13 cellular contexts compared by ENCODE assay signal in genomic region chr12:44839785-44840184, GRCh38. TPM values are rescaled to one million over a fixed set of nuclear protein-coding genes. Genes with fewer than 3 reads are reported as not detected.
DNase-seq lines count a peak whose midpoint lies in the region; ATAC-seq and FAIRE-seq lines count a peak whose summit lies in the region.
"Had no signal": no experiment of that assay in that cellular context is flagged by ENCODE, and none has a peak within 500 bp of the region (broad histone marks: within the 10 kb centered on the region; RNA-seq: fewer than 3 reads in every experiment).

No MANE protein-coding gene starts in this region.

- no peaks in the 10 kb centered on the region for H3K9me3 ChIP-seq in T-helper 17 cell (ENCODE audit: control insufficient read depth, low read length, poor library complexity, severe bottlenecking)

- no peak for ATAC-seq in T-helper 17 cell
- peak; percentile 24 for ATAC-seq in stimulated activated naive CD8-positive, alpha-beta T cell treated with anti-CD3 and anti-CD28 coated beads, Interleukin-15, amount 100 ng/mL, for 72 hours

- no peak for FAIRE-seq in frontal cortex (lab: Jason Lieb, UNC)

- no peaks in the 10 kb centered on the region for H3K27me3 Mint-ChIP-seq in activated naive CD4-positive, alpha-beta T cell treated with anti-CD3 and anti-CD28 coated beads for 36 hours (ENCODE audit: low read depth)
- no peaks in the 10 kb centered on the region for H3K27me3 Mint-ChIP-seq in T-helper 17 cell
- no peaks in the 10 kb centered on the region for H3K27me3 Mint-ChIP-seq in activated naive CD8-positive, alpha-beta T cell
- H3K27me3 Mint-ChIP-seq in stimulated activated naive CD8-positive, alpha-beta T cell treated with anti-CD3 and anti-CD28 coated beads, Interleukin-15, amount 100 ng/mL, for 72 hours = no peaks in the 10 kb centered on the region

- no peaks in the 10 kb centered on the region for H3K9me3 Mint-ChIP-seq in activated naive CD4-positive, alpha-beta T cell treated with anti-CD3 and anti-CD28 coated beads for 36 hours
- H3K9me3 Mint-ChIP-seq in activated naive CD8-positive, alpha-beta T cell (ENCODE audit: low read depth) = no peaks in the 10 kb centered on the region
- H3K9me3 Mint-ChIP-seq in stimulated activated naive CD8-positive, alpha-beta T cell treated with anti-CD3 and anti-CD28 coated beads, Interleukin-15, amount 100 ng/mL, for 72 hours = no peaks in the 10 kb centered on the region

- H3K36me3 Mint-ChIP-seq in activated naive CD4-positive, alpha-beta T cell treated with anti-CD3 and anti-CD28 coated beads for 36 hours (ENCODE audit: low read depth) = peaks cover 2% of the 10 kb centered on the region
- H3K36me3 Mint-ChIP-seq in T-helper 17 cell (ENCODE audit: low read depth) = peaks cover 2% of the 10 kb centered on the region
- peaks cover 12% of the 10 kb centered on the region for H3K36me3 Mint-ChIP-seq in activated naive CD8-positive, alpha-beta T cell

- peaks cover 77% of the 10 kb centered on the region for H3K4me1 Mint-ChIP-seq in activated naive CD4-positive, alpha-beta T cell treated with anti-CD3 and anti-CD28 coated beads for 36 hours (ENCODE audit: low read depth)
- peaks cover 45% of the 10 kb centered on the region for H3K4me1 Mint-ChIP-seq in T-helper 17 cell
- peaks cover 94% of the 10 kb centered on the region for H3K4me1 Mint-ChIP-seq in activated naive CD8-positive, alpha-beta T cell (ENCODE audit: low read depth)
- peaks cover 83% of the 10 kb centered on the region for H3K4me1 Mint-ChIP-seq in stimulated activated naive CD8-positive, alpha-beta T cell treated with anti-CD3 and anti-CD28 coated beads, Interleukin-15, amount 100 ng/mL, for 72 hours

- intact Hi-C loops in activated naive CD4-positive, alpha-beta T cell treated with anti-CD3 and anti-CD28 coated beads for 36 hours (cut with micrococcal nuclease) = loop anchor here (10.0 kb wide), 3 partner anchors 1005 to 1155 kb away; partner anchors contain the start of genes SCAF11, TMEM117 and TWF1

- CTCF ChIA-PET in activated naive CD4-positive, alpha-beta T cell treated with anti-CD3 and anti-CD28 coated beads for 36 hours (lab: Charles Lee) = no interaction called here

- H3K27ac Mint-ChIP-seq in activated naive CD4-positive, alpha-beta T cell treated with anti-CD3 and anti-CD28 coated beads for 36 hours = peak overlapping the region; percentile 67
- H3K27ac Mint-ChIP-seq in T-helper 17 cell = peak overlapping the region; percentile 1
- peak overlapping the region; percentile 97 for H3K27ac Mint-ChIP-seq in activated naive CD8-positive, alpha-beta T cell
- peak overlapping the region in 1 of 2 donors; percentile 82 for H3K27ac Mint-ChIP-seq in stimulated activated naive CD8-positive, alpha-beta T cell treated with anti-CD3 and anti-CD28 coated beads, Interleukin-15, amount 100 ng/mL, for 72 hours
- H3K27ac Mint-ChIP-seq: HFFc6 had no signal

- DNase-seq in activated naive CD4-positive, alpha-beta T cell treated with anti-CD3 and anti-CD28 coated beads for 36 hours = no peak
- no peak for DNase-seq in activated naive CD4-positive, alpha-beta T cell treated with anti-CD3 and anti-CD28 coated beads, Interleukin-2, amount 50 U/mL, for 16 hours
- no peak for DNase-seq in T-helper 17 cell
- peak in 1 of 2 donors; percentile 37 for DNase-seq in stimulated activated naive CD8-positive, alpha-beta T cell treated with anti-CD3 and anti-CD28 coated beads, Interleukin-15, amount 100 ng/mL, for 72 hours
- DNase-seq in NCI-H1694 (lab: John Stamatoyannopoulos, UW) = no peak
- DNase-seq in frontal cortex (ENCODE audit: low spot score in 2 of 2) = no peak
- DNase-seq: DMS 273 treated with DMSO at 0.1 percent for 48 hours, GOT3, HFFc6, NCI-H1436 treated with DMSO at 0.1 percent for 48 hours, NCI-H226, NCI-H69 had no signal

- H3K4me3 Mint-ChIP-seq in activated naive CD4-positive, alpha-beta T cell treated with anti-CD3 and anti-CD28 coated beads for 36 hours = peak overlapping the region; percentile 20
- no peak overlapping the region for H3K4me3 Mint-ChIP-seq in T-helper 17 cell
- peak overlapping the region; percentile 75 for H3K4me3 Mint-ChIP-seq in activated naive CD8-positive, alpha-beta T cell
- H3K4me3 Mint-ChIP-seq in stimulated activated naive CD8-positive, alpha-beta T cell treated with anti-CD3 and anti-CD28 coated beads, Interleukin-15, amount 100 ng/mL, for 72 hours = peak overlapping the region; percentile 22 to 67
- H3K4me3 Mint-ChIP-seq: HFFc6 had no signal

RNA-seq across cellular contexts. Expression of gene NELL2, which starts 36.3 kb away (rescaled TPM):
- 10 to 100 TPM; 61.9 to 72.2 TPM for total RNA-seq in activated naive CD4-positive, alpha-beta T cell treated with anti-CD3 and anti-CD28 coated beads for 36 hours
- total RNA-seq in T-helper 17 cell (100 to 1,000 TPM in 1 of 2 donors, 10 to 100 TPM in 1; 62.5 to 110 TPM), frontal cortex (2,116 TPM)
- total RNA-seq: HFFc6 had no signal

Comparison
In these comparisons a context has a peak if more than half of its experiments do, and no peak if none do; other contexts are left out.
1. RNA of gene NELL2, which starts 36.3 kb away (total RNA-seq): 2,116 TPM in frontal cortex (single experiment); 62.5 to 110 TPM in T-helper 17 cell and 61.9 to 72.2 TPM in activated naive CD4-positive, alpha-beta T cell treated with anti-CD3 and anti-CD28 coated beads for 36 hours; every median in the first group is over 10 times any median in the second.